1 cellular context compared by ENCODE assay signal in the genomic region with DNA sequence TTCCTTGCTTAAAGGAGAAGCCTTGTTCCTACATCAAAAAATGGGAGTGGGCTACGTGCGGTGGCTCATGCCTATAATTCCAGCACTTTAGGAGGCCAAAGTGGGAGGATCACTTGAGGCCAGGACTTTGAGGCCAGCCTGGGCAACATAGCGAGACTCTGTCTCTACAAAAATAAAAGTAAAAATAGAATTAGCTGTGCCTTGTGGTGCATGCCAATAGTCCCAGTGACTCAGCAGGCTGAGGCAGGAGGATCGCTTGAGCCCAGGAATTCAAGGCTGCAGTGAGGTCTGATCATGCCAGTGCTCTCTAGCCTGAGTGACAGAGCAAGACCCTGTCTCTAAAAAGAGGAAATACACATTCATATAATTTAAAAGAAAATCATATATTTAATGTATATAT.
TF ChIP-seq lines count a peak whose summit lies in the region.

No MANE protein-coding gene starts in this region.

TF ChIP-seq in IMR-90, 13 proteins besides CTCF, POLR2A, EP300 and RAD21 (continued from another document):
- TF ChIP-seq RCOR1 (IDR thresholded peaks at IDR 0.05; ENCODE audit: insufficient replicate concordance, low read length), result peak; percentile 34
- TF ChIP-seq CHD1 (IDR thresholded peaks at IDR 0.05; ENCODE audit: low read depth, low read length), result no peak
- TF ChIP-seq CEBPB (IDR thresholded peaks at IDR 0.05; ENCODE audit: low read depth, low read length), result no peak
- TF ChIP-seq NFE2L2 (IDR thresholded peaks at IDR 0.05; ENCODE audit: low read depth, low read length), result peak; percentile 64; the same call in 1 of the 2 replicates
- TF ChIP-seq MAZ (IDR thresholded peaks at IDR 0.05; ENCODE audit: borderline replicate concordance, low read depth, low read length), result no peak
- no peak for TF ChIP-seq MXI1 (IDR thresholded peaks at IDR 0.05; ENCODE audit: borderline replicate concordance, low read depth, low read length)
